10 cellular contexts compared by ENCODE assay signal in genomic region chr1:90361026-90361425, GRCh38.
"Had no signal": no experiment of that assay in that cellular context is flagged by ENCODE, and none has a peak within 500 bp of the region (broad histone marks: within the 10 kb centered on the region; RNA-seq: fewer than 3 reads in every experiment).

No MANE protein-coding gene starts in this region.

- H2AFZ ChIP-seq: GM23248 had no signal

- H3K27ac Mint-ChIP-seq: HFFc6, IgD-negative memory B cell had no signal

- H3K36me3 ChIP-seq: HAP-1 had no signal

- H3K9ac ChIP-seq: GM23248 had no signal

- H3K4me3 ChIP-seq: GM23248, HAP-1 had no signal

- FAIRE-seq: HepG2 had no signal

- H3K4me3 Mint-ChIP-seq: HFFc6 had no signal

- H3K9me3 ChIP-seq: HAP-1 had no signal

- ATAC-seq: HCT116, HepG2 had no signal

- H3K27ac ChIP-seq: GM23248, HL-60 had no signal

- DNase-seq: GM23248, GOT3, H7, HFFc6, KG1 had no signal

- H3K4me1 ChIP-seq: HAP-1 had no signal
